In genomic region chr22:30286813-30287625, GRCh38 we compare ENCODE assay signal across 8 cellular contexts. TPM values are rescaled to one million over a fixed set of nuclear protein-coding genes. Genes with fewer than 3 reads are reported as not detected.
A peak's percentile ranks its signal among the peaks of the same experiment; 100 is the strongest.
DNase-seq lines count a peak whose midpoint lies in the region; ATAC-seq and TF ChIP-seq lines count a peak whose summit lies in the region.

No MANE protein-coding gene starts in this region.

- peaks cover 14 to 52% (median 30%) of the 10 kb centered on the region in 4 donors for H3K36me3 ChIP-seq in esophagus muscularis mucosa
- H3K36me3 ChIP-seq in tibial nerve = peaks cover 0 to 51% (median 0%) of the 10 kb centered on the region in 3 donors

- WGBS in esophagus muscularis mucosa = 36% methylated on average over 9 of the region's 31 CpGs
- 43 to 59% methylated on average over 14 to 20 of the region's 31 CpGs for WGBS in tibial nerve, 2 donors

- H3K27ac ChIP-seq in 22Rv1 (no peak overlapping the region), esophagus muscularis mucosa (replicated peaks in 1 of 4) (no peak overlapping the region), tibial nerve (peak overlapping the region in 3 of 4 donors; percentile 25 to 94 (median 93))

- intact Hi-C loops in esophagus muscularis mucosa (cut with DNase I) = loop anchor here (2.0 kb wide), 1 partner anchor 72 kb away; no protein-coding TSS in a partner anchor

- H3K4me1 ChIP-seq in esophagus muscularis mucosa (peaks cover 37 to 46% (median 45%) of the 10 kb centered on the region in 4 donors), tibial nerve (peaks cover 7 to 53% (median 25%) of the 10 kb centered on the region in 4 donors)

- DNase-seq in GM12865 (ENCODE audit: low read depth) (peak; percentile 81), NOMO-1 treated with DMSO at 0.1 percent for 48 hours (lab: John Stamatoyannopoulos, UW; ENCODE audit: unreplicated experiment) (peak; percentile 45), esophagus muscularis mucosa (ENCODE audit: extremely low spot score) (no peak), osteocyte (ENCODE audit: extremely low spot score, unreplicated experiment) (peak; percentile 90), tibial nerve (ENCODE audit: low spot score in 2 of 2) (peak in 1 of 2 donors; percentile 54)
- DNase-seq in activated CD8-positive, alpha-beta memory T cell treated with anti-CD3 and anti-CD28 coated beads, Interleukin-2, amount 50 U/mL, for 4 hours = peak; percentile 90

- TF ChIP-seq EP300 in esophagus muscularis mucosa (IDR thresholded peaks at IDR 0.05) (no peak), tibial nerve (IDR thresholded peaks at IDR 0.05) (no peak)

- H3K27ac Mint-ChIP-seq in osteocyte (ENCODE audit: unreplicated experiment) = no peak overlapping the region

- H3K4me3 Mint-ChIP-seq in osteocyte (ENCODE audit: unreplicated experiment) = no peak overlapping the region

- H3K4me1 Mint-ChIP-seq in osteocyte (ENCODE audit: unreplicated experiment) = peaks cover 31% of the 10 kb centered on the region

- H3K36me3 Mint-ChIP-seq in osteocyte (ENCODE audit: unreplicated experiment) = peaks cover 12% of the 10 kb centered on the region

- H3K9me3 Mint-ChIP-seq in osteocyte (ENCODE audit: unreplicated experiment) = no peaks in the 10 kb centered on the region

- no peak for TF ChIP-seq POLR2A in esophagus muscularis mucosa (IDR thresholded peaks at IDR 0.05; ENCODE audit: low read depth)
- TF ChIP-seq POLR2A in tibial nerve (IDR thresholded peaks at IDR 0.05) = no peak

- H3K27me3 ChIP-seq in esophagus muscularis mucosa (no peaks in the 10 kb centered on the region), tibial nerve (no peaks in the 10 kb centered on the region)

- no peak overlapping the region for H3K4me3 ChIP-seq in GM12865 (ENCODE audit: low read depth, low read length)
- H3K4me3 ChIP-seq in esophagus muscularis mucosa = no peak overlapping the region
- H3K4me3 ChIP-seq in tibial nerve = no peak overlapping the region

- no peak for ATAC-seq in GM21423 (IDR thresholded peaks at IDR 0.05; ENCODE audit: unreplicated experiment)

- TF ChIP-seq CTCF in 22Rv1 (IDR thresholded peaks at IDR 0.05) (peak; percentile 95), GM12865 (IDR thresholded peaks at IDR 0.05; ENCODE audit: insufficient read depth, low read depth, low read length, missing control alignments) (peak; percentile 95), esophagus muscularis mucosa (IDR thresholded peaks at IDR 0.05) (peak; percentile 76 to 89 (median 77)), osteocyte (IDR thresholded peaks at IDR 0.05) (peak; percentile 92), tibial nerve (IDR thresholded peaks at IDR 0.05) (peak; percentile 77 to 95 (median 91))

- no peaks in the 10 kb centered on the region for H3K27me3 Mint-ChIP-seq in osteocyte (ENCODE audit: unreplicated experiment)

- no peaks in the 10 kb centered on the region for H3K9me3 ChIP-seq in esophagus muscularis mucosa
- no peaks in the 10 kb centered on the region for H3K9me3 ChIP-seq in tibial nerve

RNA-seq across cellular contexts. Expression of gene CASTOR1, which starts 2.3 kb away (rescaled TPM):
- total RNA-seq in esophagus muscularis mucosa (10 to 100 TPM; 16.5 to 19.4 (median 17.8) TPM), osteocyte (11.8 and 12.2 TPM in 2 replicates), tibial nerve (10 to 100 TPM; 38.7 to 57.9 (median 45.3) TPM)

RNA-seq across cellular contexts. Expression of gene OSM, which starts 20.4 kb away (rescaled TPM):
- 1 to 10 TPM in 1 of 4 donors, under 1 TPM in 1, not detected in 2; 0.57 to 8.3 TPM for total RNA-seq in esophagus muscularis mucosa
- not detected in 2 replicates for total RNA-seq in osteocyte
- 10 to 100 TPM in 1 of 4 donors, 1 to 10 TPM in 3; 1.4 to 19.7 (median 4.2) TPM for total RNA-seq in tibial nerve

RNA-seq across cellular contexts. Expression of gene TBC1D10A, which starts 39.7 kb away (rescaled TPM):
- 10 to 100 TPM; 29.5 to 40.3 (median 38.0) TPM for total RNA-seq in esophagus muscularis mucosa
- 12.6 and 14.1 TPM in 2 replicates for total RNA-seq in osteocyte
- 10 to 100 TPM; 46.8 to 63.9 (median 52.1) TPM for total RNA-seq in tibial nerve

RNA-seq across cellular contexts. Expression of gene LIF, which starts 40.5 kb away (rescaled TPM):
- total RNA-seq in esophagus muscularis mucosa (1 to 10 TPM in 2 of 4 donors, under 1 TPM in 2; 0.19 to 4.8 (median 1.6) TPM), osteocyte (13.7 and 15.5 TPM in 2 replicates), tibial nerve (under 1 TPM; 0.30 to 0.84 (median 0.72) TPM)

Comparison
In these comparisons a context has a peak if more than half of its experiments do, and no peak if none do; other contexts are left out.
1. H3K27ac ChIP-seq: peak in tibial nerve (3 of 4); none in 22Rv1 (single experiment) and esophagus muscularis mucosa (0 of 4).
2. Peak in every context shown above with its lines, with median percentiles within 50 percentile points of each other: CTCF ChIP-seq.